Comparison of ENCODE assay signal across 10 cellular contexts in genomic region chr15:60568301-60568742, GRCh38.
DNase-seq lines count a peak whose midpoint lies in the region; ATAC-seq and TF ChIP-seq lines count a peak whose summit lies in the region.
"Had no signal": no experiment of that assay in that cellular context is flagged by ENCODE, and none has a peak within 500 bp of the region (broad histone marks: within the 10 kb centered on the region; RNA-seq: fewer than 3 reads in every experiment).

No MANE protein-coding gene starts in this region.

- in situ Hi-C loops in GM13977 (cut with MboI; ENCODE audit: low pct_unique_long_range_greater_than_20kb, low sequenced_read_pairs, unreplicated experiment): no loop called here

- H3K4me1 Mint-ChIP-seq in activated CD4-positive, alpha-beta T cell treated with anti-CD3 and anti-CD28 coated beads, Interleukin-2, amount 10 ng/mL, durations not matched to agents 24 days and 14 days: peaks cover 68% of the 10 kb centered on the region

- H3K4me3 Mint-ChIP-seq in activated CD4-positive, alpha-beta T cell treated with anti-CD3 and anti-CD28 coated beads, Interleukin-2, amount 10 ng/mL, durations not matched to agents 24 days and 14 days: peak overlapping the region; percentile 43

- H3K9me3 ChIP-seq in Peyer's patch (no peaks in the 10 kb centered on the region), esophagus squamous epithelium (no peaks in the 10 kb centered on the region)
- H3K9me3 ChIP-seq: A549, sigmoid colon had no signal

- no peak for DNase-seq in activated CD4-positive, alpha-beta T cell treated with anti-CD3 and anti-CD28 coated beads, Interleukin-2, amount 10 ng/mL, durations not matched to agents 24 days and 14 days
- DNase-seq in activated CD4-positive, alpha-beta T cell treated with anti-CD3 and anti-CD28 coated beads for 1 hour: no peak
- DNase-seq in Peyer's patch (peak in 2 of 3 donors; percentile 60 to 61), NCI-H146 (lab: John Stamatoyannopoulos, UW) (no peak), GM13977 (ENCODE audit: low spot score) (no peak), esophagus squamous epithelium (lab: John Stamatoyannopoulos, UW) (no peak)
- no peak for DNase-seq in stimulated activated naive CD8-positive, alpha-beta T cell treated with anti-CD3 and anti-CD28 coated beads, Interleukin-15, Interleukin-2, amounts not matched to agents 100 U/mL and 50 U/mL, for 24 hours
- DNase-seq: sigmoid colon had no signal

- TF ChIP-seq POLR2A in Peyer's patch (IDR thresholded peaks at IDR 0.05): no peak
- no peak for TF ChIP-seq POLR2A in esophagus squamous epithelium (IDR thresholded peaks at IDR 0.05)

- no peaks in the 10 kb centered on the region for H3K27me3 ChIP-seq in Peyer's patch
- no peaks in the 10 kb centered on the region for H3K27me3 ChIP-seq in esophagus squamous epithelium
- H3K27me3 ChIP-seq: sigmoid colon had no signal

- H3K27me3 Mint-ChIP-seq in activated CD4-positive, alpha-beta T cell treated with anti-CD3 and anti-CD28 coated beads, Interleukin-2, amount 10 ng/mL, durations not matched to agents 24 days and 14 days: no peaks in the 10 kb centered on the region

- peaks cover 24% of the 10 kb centered on the region for H3K36me3 Mint-ChIP-seq in activated CD4-positive, alpha-beta T cell treated with anti-CD3 and anti-CD28 coated beads, Interleukin-2, amount 10 ng/mL, durations not matched to agents 24 days and 14 days (ENCODE audit: low read depth)

- H3K4me1 ChIP-seq in Peyer's patch (peaks cover 0 to 11% (median 3%) of the 10 kb centered on the region in 4 donors), esophagus squamous epithelium (peaks cover 0 to 45% (median 0%) of the 10 kb centered on the region in 3 donors)
- H3K4me1 ChIP-seq: A549 had no signal

- H3K4me3 ChIP-seq in Peyer's patch (peak overlapping the region in 1 of 4 donors; percentile 9), esophagus squamous epithelium (no peak overlapping the region)
- H3K4me3 ChIP-seq: A549, sigmoid colon had no signal

- no peaks in the 10 kb centered on the region for H3K9me3 Mint-ChIP-seq in activated CD4-positive, alpha-beta T cell treated with anti-CD3 and anti-CD28 coated beads, Interleukin-2, amount 10 ng/mL, durations not matched to agents 24 days and 14 days

- intact Hi-C loops in activated CD4-positive, alpha-beta T cell treated with anti-CD3 and anti-CD28 coated beads, Interleukin-2, amount 10 ng/mL, durations not matched to agents 24 days and 14 days (cut with micrococcal nuclease): no loop called here
- intact Hi-C loops in esophagus squamous epithelium (cut with DNase I): no loop called here

- peak overlapping the region; percentile 80 for H3K27ac Mint-ChIP-seq in activated CD4-positive, alpha-beta T cell treated with anti-CD3 and anti-CD28 coated beads, Interleukin-2, amount 10 ng/mL, durations not matched to agents 24 days and 14 days

- ATAC-seq in HG02840 (IDR thresholded peaks at IDR 0.05; ENCODE audit: low FRiP score, unreplicated experiment): peak; percentile 78
- peak; percentile 22 for ATAC-seq in stimulated activated naive CD8-positive, alpha-beta T cell treated with anti-CD3 and anti-CD28 coated beads, Interleukin-15, Interleukin-2, amounts not matched to agents 100 U/mL and 50 U/mL, for 24 hours

- 35 to 85% methylated on average over 3 of the region's 3 CpGs for WGBS in esophagus squamous epithelium, 2 donors

- TF ChIP-seq CTCF in Peyer's patch (IDR thresholded peaks at IDR 0.05) (no peak), GM13977 (IDR thresholded peaks at IDR 0.05; ENCODE audit: extremely low read depth, insufficient read depth, missing control alignments) (no peak), esophagus squamous epithelium (IDR thresholded peaks at IDR 0.05) (no peak)

- H3K36me3 ChIP-seq in Peyer's patch: no peaks in the 10 kb centered on the region
- peaks cover 0 to 6% (median 0%) of the 10 kb centered on the region in 3 donors for H3K36me3 ChIP-seq in esophagus squamous epithelium
- H3K36me3 ChIP-seq: sigmoid colon had no signal

- H3K27ac ChIP-seq in Peyer's patch: peak overlapping the region; percentile 37 to 51 (median 44)
- H3K27ac ChIP-seq in esophagus squamous epithelium: peak overlapping the region in 1 of 4 donors; percentile 7
- H3K27ac ChIP-seq: A549, sigmoid colon had no signal

Comparison
In these comparisons a context has a peak if more than half of its experiments do, and no peak if none do; other contexts are left out.
1. DNase-seq: peak in Peyer's patch (2 of 3); none in activated CD4-positive, alpha-beta T cell treated with anti-CD3 and anti-CD28 coated beads, Interleukin-2, amount 10 ng/mL, durations not matched to agents 24 days and 14 days (single experiment), activated CD4-positive, alpha-beta T cell treated with anti-CD3 and anti-CD28 coated beads for 1 hour (single experiment), stimulated activated naive CD8-positive, alpha-beta T cell treated with anti-CD3 and anti-CD28 coated beads, Interleukin-15, Interleukin-2, amounts not matched to agents 100 U/mL and 50 U/mL, for 24 hours (single experiment), NCI-H146 (single experiment), GM13977 (single experiment) and esophagus squamous epithelium (single experiment).